8 cellular contexts compared by ENCODE assay signal in the genomic region with DNA sequence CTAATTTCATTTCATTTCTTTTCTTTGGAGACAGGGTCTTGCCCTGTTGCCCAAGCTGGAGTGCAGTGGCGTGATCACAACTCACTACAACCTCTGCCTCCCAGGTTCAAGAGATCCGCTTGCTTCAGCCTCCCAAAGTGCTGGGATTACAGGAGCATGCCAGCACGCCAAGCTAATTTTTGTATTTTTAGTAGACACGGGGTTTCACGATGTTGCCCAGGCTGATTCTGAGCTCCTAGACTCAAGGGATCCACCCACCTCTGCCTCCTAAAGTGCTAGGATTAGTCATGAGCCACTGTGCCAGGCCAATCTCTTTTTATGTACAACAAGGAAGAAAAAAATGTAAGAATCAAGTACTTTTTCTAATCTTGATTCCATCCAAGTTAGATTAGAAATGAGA. TPM values are rescaled to one million over a fixed set of nuclear protein-coding genes. Genes with fewer than 3 reads are reported as not detected.
DNase-seq lines count a peak whose midpoint lies in the region; ATAC-seq and TF ChIP-seq lines count a peak whose summit lies in the region.

No MANE protein-coding gene starts in this region.

- peak; percentile 81 to 89 (median 87) for ATAC-seq in psoas muscle
- ATAC-seq in GM19328 (IDR thresholded peaks at IDR 0.05; ENCODE audit: unreplicated experiment): no peak

- H3K27me3 Mint-ChIP-seq in activated CD4-positive, alpha-beta memory T cell treated with anti-CD3 and anti-CD28 coated beads for 36 hours: no peaks in the 10 kb centered on the region

- H3K4me3 ChIP-seq in fibroblast of mammary gland (ENCODE audit: control insufficient read depth, low read depth, low read length) (peak overlapping the region; percentile 10), psoas muscle (peak overlapping the region; percentile 38)

- TF ChIP-seq CTCF in fibroblast of mammary gland (conservative IDR thresholded peaks at IDR 0.05; ENCODE audit: control insufficient read depth, insufficient read depth, low read depth, low read length) (no peak), psoas muscle (IDR thresholded peaks at IDR 0.05) (no peak)

- H3K9me3 ChIP-seq in psoas muscle: no peaks in the 10 kb centered on the region

- peak overlapping the region; percentile 48 for H3K4me3 Mint-ChIP-seq in activated CD4-positive, alpha-beta memory T cell treated with anti-CD3 and anti-CD28 coated beads for 36 hours

- peak overlapping the region; percentile 73 for H3K27ac Mint-ChIP-seq in activated CD4-positive, alpha-beta memory T cell treated with anti-CD3 and anti-CD28 coated beads for 36 hours

- peak overlapping the region; percentile 100 for H3K27ac ChIP-seq in psoas muscle

- peaks cover 87% of the 10 kb centered on the region for H3K4me1 ChIP-seq in psoas muscle

- no peaks in the 10 kb centered on the region for H3K27me3 ChIP-seq in psoas muscle (ENCODE audit: insufficient read depth in 3 of 3, low read length in 2 of 3)

- no peaks in the 10 kb centered on the region for H3K9me3 Mint-ChIP-seq in activated CD4-positive, alpha-beta memory T cell treated with anti-CD3 and anti-CD28 coated beads for 36 hours

- POLR2A ChIA-PET in activated CD4-positive, alpha-beta memory T cell treated with anti-CD3 and anti-CD28 coated beads for 36 hours (lab: Charles Lee): interaction anchor here (0.6 to 2.6 kb wide), 5 partner anchors 9 to 61 kb away, joined by 3 to 18 read pairs (median 5); no protein-coding TSS in a partner anchor

- CTCF ChIA-PET in activated CD4-positive, alpha-beta memory T cell treated with anti-CD3 and anti-CD28 coated beads for 36 hours (lab: Charles Lee): interaction anchor here (0.6 to 0.9 kb wide), 2 partner anchors 13 to 19 kb away, joined by 3 to 4 read pairs; no protein-coding TSS in a partner anchor

- DNase-seq in DMS53 (lab: John Stamatoyannopoulos, UW) (peak; percentile 32), DMS53 treated with DMSO at 0.1 percent for 48 hours (lab: John Stamatoyannopoulos, UW; ENCODE audit: unreplicated experiment) (no peak), fibroblast of mammary gland (ENCODE audit: low read depth) (peak; percentile 89), psoas muscle (peak in 1 of 2 donors; percentile 68), NOMO-1 treated with DMSO at 0.1 percent for 48 hours (lab: John Stamatoyannopoulos, UW; ENCODE audit: unreplicated experiment) (no peak), HuH-7.5 (ENCODE audit: low spot score) (no peak)
- DNase-seq in activated CD4-positive, alpha-beta memory T cell treated with anti-CD3 and anti-CD28 coated beads for 36 hours: peak; percentile 62

- H3K36me3 Mint-ChIP-seq in activated CD4-positive, alpha-beta memory T cell treated with anti-CD3 and anti-CD28 coated beads for 36 hours: peaks cover 32% of the 10 kb centered on the region

- intact Hi-C loops in activated CD4-positive, alpha-beta memory T cell treated with anti-CD3 and anti-CD28 coated beads for 36 hours (cut with micrococcal nuclease): loop anchor here (2.0 kb wide), 1 partner anchor 18 kb away; no protein-coding TSS in a partner anchor
- intact Hi-C loops in psoas muscle (cut with DNase I): no loop called here

- H3K4me1 Mint-ChIP-seq in activated CD4-positive, alpha-beta memory T cell treated with anti-CD3 and anti-CD28 coated beads for 36 hours (ENCODE audit: low read depth): peaks cover 86% of the 10 kb centered on the region

- H3K36me3 ChIP-seq in psoas muscle (ENCODE audit: insufficient read depth in 1 of 2, low read depth in 1 of 2): peaks cover 0 to 4% of the 10 kb centered on the region in 2 donors

- 12 to 15% (median 14%) methylated on average over 5 of the region's 5 CpGs for WGBS in psoas muscle, 3 donors

RNA-seq across cellular contexts. Expression of a gene that starts 10.7 kb away (rescaled TPM):
- total RNA-seq in activated CD4-positive, alpha-beta memory T cell treated with anti-CD3 and anti-CD28 coated beads for 36 hours: 10 to 100 TPM; 92.1 to 98.6 TPM
- 10 to 100 TPM; 24.0 to 40.9 (median 27.0) TPM for total RNA-seq in psoas muscle
- polyA plus RNA-seq in psoas muscle: 10 to 100 TPM in 1 of 3 donors, 1 to 10 TPM in 2; 6.2 to 18.1 (median 7.3) TPM

Comparison
In these comparisons a context has a peak if more than half of its experiments do, and no peak if none do; other contexts are left out.
1. DNase-seq: peak in DMS53 (single experiment), activated CD4-positive, alpha-beta memory T cell treated with anti-CD3 and anti-CD28 coated beads for 36 hours (single experiment) and fibroblast of mammary gland (single experiment); none in DMS53 treated with DMSO at 0.1 percent for 48 hours (single experiment), NOMO-1 treated with DMSO at 0.1 percent for 48 hours (single experiment) and HuH-7.5 (single experiment).